ENCODE assay signal across 2 cellular contexts in genomic region chr16:2070576-2071453, GRCh38.
TF ChIP-seq lines count a peak whose summit lies in the region.

No MANE protein-coding gene starts in this region.

TF ChIP-seq in K562, 482 proteins besides CTCF, POLR2A, EP300 and RAD21:
- TF ChIP-seq ZNF395 (CRISPR knock-in tag; IDR thresholded peaks at IDR 0.05), result no peak
- TF ChIP-seq C11orf30 (IDR thresholded peaks at IDR 0.05; ENCODE audit: low read depth), result peak; percentile 28; the same call in 1 of the 2 replicates
- peak; percentile 37; the same call in 1 of the 2 replicates for TF ChIP-seq ZNF316 (IDR thresholded peaks at IDR 0.05)
- TF ChIP-seq ZHX1 (conservative IDR thresholded peaks at IDR 0.05; ENCODE audit: low read length), result no peak
- TF ChIP-seq CREB3L1 (IDR thresholded peaks at IDR 0.05; ENCODE audit: borderline replicate concordance, low read depth), result no peak
- no peak for TF ChIP-seq SRSF3 (IDR thresholded peaks at IDR 0.05; ENCODE audit: insufficient read depth, low read length)
- no peak for TF ChIP-seq ZNF707 (CRISPR knock-in tag; conservative IDR thresholded peaks at IDR 0.05)

TF ChIP-seq in HepG2, 621 proteins besides CTCF, POLR2A, EP300 and RAD21:
- TF ChIP-seq SIN3B (IDR thresholded peaks at IDR 0.05; ENCODE audit: low read length) (no peak), MAFK (conservative IDR thresholded peaks at IDR 0.05 in 1 of 2, IDR thresholded peaks at IDR 0.05 in 1 of 2; ENCODE audit: low read length in 2 of 2) (peak; percentile 16 to 72; a peak in 2 of 4 replicates), POLR2G (IDR thresholded peaks at IDR 0.05; ENCODE audit: low read depth, low read length) (no peak)
